ENCODE assay signal across 11 cellular contexts in the genomic region with DNA sequence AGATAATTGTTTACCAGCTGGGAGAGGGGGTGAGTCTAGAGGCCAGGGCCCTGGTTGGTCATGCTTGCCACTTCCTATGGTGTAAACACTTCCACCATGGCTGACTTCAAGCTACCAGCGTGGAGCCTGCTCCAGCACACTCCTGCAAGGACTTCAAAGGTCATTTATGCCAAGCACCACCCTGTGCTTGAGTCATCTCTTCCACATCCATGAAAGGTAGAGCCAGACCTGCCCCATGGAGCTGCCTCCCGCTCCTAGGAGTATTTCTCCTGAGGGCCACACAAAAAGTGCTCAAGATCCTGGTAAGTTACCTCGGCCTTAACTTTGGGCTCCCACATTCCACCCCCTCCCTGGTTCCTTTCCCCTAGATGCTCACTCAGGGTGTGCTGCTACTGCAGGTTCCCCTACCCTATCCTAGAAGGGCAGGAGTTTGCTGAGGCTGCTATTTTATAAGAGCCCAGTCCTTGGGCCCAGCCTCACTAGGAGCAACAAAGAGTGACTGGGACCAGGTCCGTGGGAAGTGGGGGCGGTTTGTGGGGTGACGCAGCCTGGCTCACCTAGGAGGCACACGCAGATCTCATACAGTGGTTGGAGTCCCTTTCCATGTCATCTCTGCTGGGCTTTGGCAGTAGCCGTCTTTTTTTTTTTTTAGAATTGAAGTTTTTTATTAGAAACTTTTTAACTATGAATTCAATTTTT. TPM values are rescaled to one million over a fixed set of nuclear protein-coding genes. Genes with fewer than 3 reads are reported as not detected.
DNase-seq lines count a peak whose midpoint lies in the region; ATAC-seq and TF ChIP-seq lines count a peak whose summit lies in the region.
"Had no signal": no experiment of that assay in that cellular context is flagged by ENCODE, and none has a peak within 500 bp of the region (broad histone marks: within the 10 kb centered on the region; RNA-seq: fewer than 3 reads in every experiment).

No MANE protein-coding gene starts in this region.

- no peaks in the 10 kb centered on the region for H4K20me1 ChIP-seq in OCI-LY3 (ENCODE audit: insufficient read depth, low read length)
- peaks cover 3% of the 10 kb centered on the region for H4K20me1 ChIP-seq in smooth muscle cell (ENCODE audit: low read depth)

- DNase-seq in EL (peak; percentile 31), dorsolateral prefrontal cortex (peak in 1 of 10 donors; percentile 9), smooth muscle cell (lab: John Stamatoyannopoulos, UW; ENCODE audit: unreplicated experiment) (no peak), H4 (ENCODE audit: low spot score) (no peak), retina (no peak), Ammon's horn (ENCODE audit: low spot score) (no peak)
- DNase-seq: activated gamma-delta T cell, ovary had no signal

- H3K27me3 ChIP-seq in OCI-LY3 (ENCODE audit: low read depth, low read length) (no peaks in the 10 kb centered on the region), dorsolateral prefrontal cortex (no peaks in the 10 kb centered on the region), smooth muscle cell (ENCODE audit: low read depth) (no peaks in the 10 kb centered on the region)
- H3K27me3 ChIP-seq: ovary had no signal

- peaks cover 36% of the 10 kb centered on the region for H3F3A ChIP-seq in smooth muscle cell (ENCODE audit: low read depth)

- H3K36me3 ChIP-seq in OCI-LY3 (replicated peaks; ENCODE audit: low read depth, low read length) (no peaks in the 10 kb centered on the region), smooth muscle cell (ENCODE audit: low read depth) (no peaks in the 10 kb centered on the region)
- H3K36me3 ChIP-seq: ovary had no signal

- WGBS in smooth muscle cell (ENCODE audit: low lambda C conversion rate), result 38% methylated on average over 8 of the region's 8 CpGs

- H3K4me1 ChIP-seq in OCI-LY3 (ENCODE audit: low read length) (peaks cover 45% of the 10 kb centered on the region), smooth muscle cell (ENCODE audit: low read depth) (peaks cover 34% of the 10 kb centered on the region)

- H3K4me3 ChIP-seq in OCI-LY3 (ENCODE audit: low read length) (no peak overlapping the region), dorsolateral prefrontal cortex (no peak overlapping the region), smooth muscle cell (no peak overlapping the region)
- H3K4me3 ChIP-seq: ovary had no signal

- H3K9ac ChIP-seq in OCI-LY3 (ENCODE audit: low read length), result 0 out of 2 replicates have a peak overlapping the region, but pooled peaks have one; percentile 47
- H3K9ac ChIP-seq in smooth muscle cell (ENCODE audit: low read depth), result peak overlapping the region; percentile 74

- TF ChIP-seq CTCF in OCI-LY3 (IDR thresholded peaks at IDR 0.05; ENCODE audit: low read depth, low read length), result no peak
- TF ChIP-seq CTCF in dorsolateral prefrontal cortex (IDR thresholded peaks at IDR 0.05 in 54 of 56, conservative IDR thresholded peaks at IDR 0.05 in 2 of 56; ENCODE audit: low read depth in 1 of 56, partially characterized antibody in 56 of 56), result no peak
- TF ChIP-seq CTCF in smooth muscle cell (IDR thresholded peaks at IDR 0.05; ENCODE audit: borderline replicate concordance, insufficient read depth, poor library complexity, severe bottlenecking), result no peak

- H3K4me2 ChIP-seq in OCI-LY3 (ENCODE audit: low read length), result peak overlapping the region; percentile 84
- H3K4me2 ChIP-seq in smooth muscle cell, result peak overlapping the region; percentile 64

- H3K79me2 ChIP-seq in OCI-LY3 (ENCODE audit: low read length) (peaks cover 8% of the 10 kb centered on the region; the same call in 1 of the 2 replicates), smooth muscle cell (ENCODE audit: low read depth) (peaks cover 16% of the 10 kb centered on the region)

- H3K27ac ChIP-seq in OCI-LY3 (ENCODE audit: low read length), result no peak overlapping the region
- H3K27ac ChIP-seq in dorsolateral prefrontal cortex, result peak overlapping the region in 47 of 59 donors; percentile 6 to 84 (median 63)
- H3K27ac ChIP-seq in smooth muscle cell (ENCODE audit: low read depth), result peak overlapping the region; percentile 97
- H3K27ac ChIP-seq: ovary had no signal

- intact Hi-C loops in dorsolateral prefrontal cortex (cut with DNase I), result no loop called here

- no peak overlapping the region for H2AFZ ChIP-seq in OCI-LY3 (ENCODE audit: low read depth, low read length)
- H2AFZ ChIP-seq in smooth muscle cell (ENCODE audit: low read depth), result no peak overlapping the region

- H3K9me3 ChIP-seq in OCI-LY3 (ENCODE audit: insufficient read depth, low read length) (peaks cover 5% of the 10 kb centered on the region; the same call in 1 of the 2 replicates), smooth muscle cell (replicated peaks; ENCODE audit: low read depth) (no peaks in the 10 kb centered on the region)
- H3K9me3 ChIP-seq: ovary had no signal

- ATAC-seq in HG02642 (IDR thresholded peaks at IDR 0.05; ENCODE audit: poor library complexity, unreplicated experiment), result no peak

RNA-seq across cellular contexts. Expression of gene RAB7B, which starts 2.4 kb away (rescaled TPM):
- total RNA-seq in dorsolateral prefrontal cortex, result 1 to 10 TPM in 103 of 120 experiments, under 1 TPM in 17; 0.43 to 6.5 (median 2.0) TPM
- 8.0 and 13.0 TPM in 2 replicates for total RNA-seq in smooth muscle cell
- 11.5 and 13.6 TPM in 2 replicates for polyA plus RNA-seq in smooth muscle cell
- total RNA-seq in H4 (2014; rRNA removed; shearing (Covaris generic)), result 1.9 and 3.8 TPM in 2 replicates

RNA-seq across cellular contexts. Expression of gene CTSE, which starts 22.9 kb away (rescaled TPM):
- not detected for total RNA-seq in dorsolateral prefrontal cortex
- not detected in 2 replicates for total RNA-seq in smooth muscle cell
- not detected in 2 replicates for polyA plus RNA-seq in smooth muscle cell
- not detected in 2 replicates for total RNA-seq in H4 (2014; rRNA removed; shearing (Covaris generic))
- total RNA-seq: kidney epithelial cell had no signal

RNA-seq across cellular contexts. Expression of gene RHEX, which starts 52.2 kb away (rescaled TPM):
- total RNA-seq in dorsolateral prefrontal cortex (1 to 10 TPM in 1 of 120 experiments, under 1 TPM in 5, not detected in 114; 0.21 to 1.1 (median 0.33) TPM), smooth muscle cell (not detected in 2 replicates)
- polyA plus RNA-seq in smooth muscle cell, result not detected in 2 replicates
- total RNA-seq in H4 (2014; rRNA removed; shearing (Covaris generic)), result not detected in 2 replicates

RNA-seq across cellular contexts. Expression of gene SLC26A9, which starts 57.5 kb away (rescaled TPM):
- total RNA-seq in dorsolateral prefrontal cortex, result 1 to 10 TPM in 70 of 120 experiments, under 1 TPM in 49, not detected in 1; 0.12 to 6.7 (median 1.2) TPM
- not detected in 2 replicates for total RNA-seq in smooth muscle cell
- not detected in 2 replicates for polyA plus RNA-seq in smooth muscle cell
- not detected in 2 replicates for total RNA-seq in H4 (2014; rRNA removed; shearing (Covaris generic))
- total RNA-seq: kidney epithelial cell had no signal
